In the genomic region with DNA sequence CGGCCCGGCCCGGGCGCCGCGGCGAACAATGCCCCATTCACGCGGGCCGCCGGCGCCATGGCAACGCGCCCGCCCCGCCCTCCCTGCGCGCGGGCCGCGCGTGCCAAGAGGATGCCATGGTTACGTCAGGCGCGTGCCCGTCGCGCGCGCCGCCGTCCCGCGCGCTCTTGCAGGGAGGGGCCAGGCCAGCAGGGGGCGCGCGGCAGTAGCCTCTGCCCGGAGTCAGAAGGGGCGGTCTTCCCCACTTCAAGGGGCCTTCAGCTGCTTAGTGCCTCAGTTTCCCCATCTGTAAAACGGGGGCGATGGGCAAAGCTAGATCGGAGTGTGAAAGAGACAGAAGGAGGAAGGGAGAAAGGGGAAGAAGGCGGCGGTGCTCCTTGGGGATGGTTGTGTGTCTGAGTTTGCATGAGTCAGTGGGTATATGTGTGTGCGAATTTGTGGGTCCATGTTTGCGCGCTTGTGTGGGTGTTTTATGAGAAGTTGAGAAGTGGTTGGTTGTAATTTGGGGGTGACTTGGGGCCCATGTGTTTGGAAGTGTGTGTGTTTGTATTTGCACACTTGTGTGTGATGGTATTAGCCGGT, we compare ENCODE assay signal across 1 cellular context.
TF ChIP-seq lines count a peak whose summit lies in the region.

No MANE protein-coding gene starts in this region.

TF ChIP-seq in K562, 482 proteins besides CTCF, POLR2A, EP300 and RAD21 (continued from another document):
- TF ChIP-seq, protein P1, sequence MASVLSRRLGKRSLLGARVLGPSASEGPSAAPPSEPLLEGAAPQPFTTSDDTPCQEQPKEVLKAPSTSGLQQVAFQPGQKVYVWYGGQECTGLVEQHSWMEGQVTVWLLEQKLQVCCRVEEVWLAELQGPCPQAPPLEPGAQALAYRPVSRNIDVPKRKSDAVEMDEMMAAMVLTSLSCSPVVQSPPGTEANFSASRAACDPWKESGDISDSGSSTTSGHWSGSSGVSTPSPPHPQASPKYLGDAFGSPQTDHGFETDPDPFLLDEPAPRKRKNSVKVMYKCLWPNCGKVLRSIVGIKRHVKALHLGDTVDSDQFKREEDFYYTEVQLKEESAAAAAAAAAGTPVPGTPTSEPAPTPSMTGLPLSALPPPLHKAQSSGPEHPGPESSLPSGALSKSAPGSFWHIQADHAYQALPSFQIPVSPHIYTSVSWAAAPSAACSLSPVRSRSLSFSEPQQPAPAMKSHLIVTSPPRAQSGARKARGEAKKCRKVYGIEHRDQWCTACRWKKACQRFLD (CRISPR knock-in tag; IDR thresholded peaks at IDR 0.05), result peak; percentile 68; the same call in 1 of the 2 replicates
- TF ChIP-seq, protein P2, sequence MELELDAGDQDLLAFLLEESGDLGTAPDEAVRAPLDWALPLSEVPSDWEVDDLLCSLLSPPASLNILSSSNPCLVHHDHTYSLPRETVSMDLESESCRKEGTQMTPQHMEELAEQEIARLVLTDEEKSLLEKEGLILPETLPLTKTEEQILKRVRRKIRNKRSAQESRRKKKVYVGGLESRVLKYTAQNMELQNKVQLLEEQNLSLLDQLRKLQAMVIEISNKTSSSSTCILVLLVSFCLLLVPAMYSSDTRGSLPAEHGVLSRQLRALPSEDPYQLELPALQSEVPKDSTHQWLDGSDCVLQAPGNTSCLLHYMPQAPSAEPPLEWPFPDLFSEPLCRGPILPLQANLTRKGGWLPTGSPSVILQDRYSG (tag; conservative IDR thresholded peaks at IDR 0.05; ENCODE audit: low read depth), result 0 out of 2 replicates have a peak, but pooled peaks have one; percentile 32
- TF ChIP-seq, protein P3, sequence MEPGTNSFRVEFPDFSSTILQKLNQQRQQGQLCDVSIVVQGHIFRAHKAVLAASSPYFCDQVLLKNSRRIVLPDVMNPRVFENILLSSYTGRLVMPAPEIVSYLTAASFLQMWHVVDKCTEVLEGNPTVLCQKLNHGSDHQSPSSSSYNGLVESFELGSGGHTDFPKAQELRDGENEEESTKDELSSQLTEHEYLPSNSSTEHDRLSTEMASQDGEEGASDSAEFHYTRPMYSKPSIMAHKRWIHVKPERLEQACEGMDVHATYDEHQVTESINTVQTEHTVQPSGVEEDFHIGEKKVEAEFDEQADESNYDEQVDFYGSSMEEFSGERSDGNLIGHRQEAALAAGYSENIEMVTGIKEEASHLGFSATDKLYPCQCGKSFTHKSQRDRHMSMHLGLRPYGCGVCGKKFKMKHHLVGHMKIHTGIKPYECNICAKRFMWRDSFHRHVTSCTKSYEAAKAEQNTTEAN (CRISPR knock-in tag; IDR thresholded peaks at IDR 0.05), result peak; percentile 13; the same call in 1 of the 2 replicates
- no peak for TF ChIP-seq CBFB (CRISPR knock-in tag; IDR thresholded peaks at IDR 0.05)
- TF ChIP-seq CREB1 (IDR thresholded peaks at IDR 0.05), result peak; percentile 31; the same call in 1 of the 2 replicates
- TF ChIP-seq CREB1 (CRISPR knock-in tag; IDR thresholded peaks at IDR 0.05), result peak; percentile 67
- peak; percentile 11; the same call in 1 of the 2 replicates for TF ChIP-seq ARID2 (IDR thresholded peaks at IDR 0.05)
- TF ChIP-seq, protein P4, sequence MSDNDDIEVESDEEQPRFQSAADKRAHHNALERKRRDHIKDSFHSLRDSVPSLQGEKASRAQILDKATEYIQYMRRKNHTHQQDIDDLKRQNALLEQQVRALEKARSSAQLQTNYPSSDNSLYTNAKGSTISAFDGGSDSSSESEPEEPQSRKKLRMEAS (CRISPR knock-in tag; IDR thresholded peaks at IDR 0.05), result peak; percentile 12; the same call in 1 of the 2 replicates
- TF ChIP-seq, protein P5, sequence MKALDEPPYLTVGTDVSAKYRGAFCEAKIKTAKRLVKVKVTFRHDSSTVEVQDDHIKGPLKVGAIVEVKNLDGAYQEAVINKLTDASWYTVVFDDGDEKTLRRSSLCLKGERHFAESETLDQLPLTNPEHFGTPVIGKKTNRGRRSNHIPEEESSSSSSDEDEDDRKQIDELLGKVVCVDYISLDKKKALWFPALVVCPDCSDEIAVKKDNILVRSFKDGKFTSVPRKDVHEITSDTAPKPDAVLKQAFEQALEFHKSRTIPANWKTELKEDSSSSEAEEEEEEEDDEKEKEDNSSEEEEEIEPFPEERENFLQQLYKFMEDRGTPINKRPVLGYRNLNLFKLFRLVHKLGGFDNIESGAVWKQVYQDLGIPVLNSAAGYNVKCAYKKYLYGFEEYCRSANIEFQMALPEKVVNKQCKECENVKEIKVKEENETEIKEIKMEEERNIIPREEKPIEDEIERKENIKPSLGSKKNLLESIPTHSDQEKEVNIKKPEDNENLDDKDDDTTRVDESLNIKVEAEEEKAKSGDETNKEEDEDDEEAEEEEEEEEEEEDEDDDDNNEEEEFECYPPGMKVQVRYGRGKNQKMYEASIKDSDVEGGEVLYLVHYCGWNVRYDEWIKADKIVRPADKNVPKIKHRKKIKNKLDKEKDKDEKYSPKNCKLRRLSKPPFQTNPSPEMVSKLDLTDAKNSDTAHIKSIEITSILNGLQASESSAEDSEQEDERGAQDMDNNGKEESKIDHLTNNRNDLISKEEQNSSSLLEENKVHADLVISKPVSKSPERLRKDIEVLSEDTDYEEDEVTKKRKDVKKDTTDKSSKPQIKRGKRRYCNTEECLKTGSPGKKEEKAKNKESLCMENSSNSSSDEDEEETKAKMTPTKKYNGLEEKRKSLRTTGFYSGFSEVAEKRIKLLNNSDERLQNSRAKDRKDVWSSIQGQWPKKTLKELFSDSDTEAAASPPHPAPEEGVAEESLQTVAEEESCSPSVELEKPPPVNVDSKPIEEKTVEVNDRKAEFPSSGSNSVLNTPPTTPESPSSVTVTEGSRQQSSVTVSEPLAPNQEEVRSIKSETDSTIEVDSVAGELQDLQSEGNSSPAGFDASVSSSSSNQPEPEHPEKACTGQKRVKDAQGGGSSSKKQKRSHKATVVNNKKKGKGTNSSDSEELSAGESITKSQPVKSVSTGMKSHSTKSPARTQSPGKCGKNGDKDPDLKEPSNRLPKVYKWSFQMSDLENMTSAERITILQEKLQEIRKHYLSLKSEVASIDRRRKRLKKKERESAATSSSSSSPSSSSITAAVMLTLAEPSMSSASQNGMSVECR (CRISPR knock-in tag; IDR thresholded peaks at IDR 0.05), result peak; percentile 61; the same call in 1 of the 2 replicates
- TF ChIP-seq, protein P6, sequence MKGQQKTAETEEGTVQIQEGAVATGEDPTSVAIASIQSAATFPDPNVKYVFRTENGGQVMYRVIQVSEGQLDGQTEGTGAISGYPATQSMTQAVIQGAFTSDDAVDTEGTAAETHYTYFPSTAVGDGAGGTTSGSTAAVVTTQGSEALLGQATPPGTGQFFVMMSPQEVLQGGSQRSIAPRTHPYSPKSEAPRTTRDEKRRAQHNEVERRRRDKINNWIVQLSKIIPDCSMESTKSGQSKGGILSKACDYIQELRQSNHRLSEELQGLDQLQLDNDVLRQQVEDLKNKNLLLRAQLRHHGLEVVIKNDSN (CRISPR knock-in tag; IDR thresholded peaks at IDR 0.05), result no peak; the same call in 1 of the 2 replicates
- no peak for TF ChIP-seq NFXL1 (CRISPR knock-in tag; IDR thresholded peaks at IDR 0.05)
- TF ChIP-seq MTA3 (IDR thresholded peaks at IDR 0.05; ENCODE audit: borderline replicate concordance), result 0 out of 2 replicates have a peak, but pooled peaks have one; percentile 54
- TF ChIP-seq ZNF384 (IDR thresholded peaks at IDR 0.05; ENCODE audit: low read depth, low read length), result 0 out of 2 replicates have a peak, but pooled peaks have one; percentile 13
- TF ChIP-seq SMARCA5 (IDR thresholded peaks at IDR 0.05), result peak; percentile 83
- TF ChIP-seq, protein P7, sequence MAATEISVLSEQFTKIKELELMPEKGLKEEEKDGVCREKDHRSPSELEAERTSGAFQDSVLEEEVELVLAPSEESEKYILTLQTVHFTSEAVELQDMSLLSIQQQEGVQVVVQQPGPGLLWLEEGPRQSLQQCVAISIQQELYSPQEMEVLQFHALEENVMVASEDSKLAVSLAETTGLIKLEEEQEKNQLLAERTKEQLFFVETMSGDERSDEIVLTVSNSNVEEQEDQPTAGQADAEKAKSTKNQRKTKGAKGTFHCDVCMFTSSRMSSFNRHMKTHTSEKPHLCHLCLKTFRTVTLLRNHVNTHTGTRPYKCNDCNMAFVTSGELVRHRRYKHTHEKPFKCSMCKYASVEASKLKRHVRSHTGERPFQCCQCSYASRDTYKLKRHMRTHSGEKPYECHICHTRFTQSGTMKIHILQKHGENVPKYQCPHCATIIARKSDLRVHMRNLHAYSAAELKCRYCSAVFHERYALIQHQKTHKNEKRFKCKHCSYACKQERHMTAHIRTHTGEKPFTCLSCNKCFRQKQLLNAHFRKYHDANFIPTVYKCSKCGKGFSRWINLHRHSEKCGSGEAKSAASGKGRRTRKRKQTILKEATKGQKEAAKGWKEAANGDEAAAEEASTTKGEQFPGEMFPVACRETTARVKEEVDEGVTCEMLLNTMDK (IDR thresholded peaks at IDR 0.05; ENCODE audit: borderline replicate concordance, insufficient read depth, low read depth, low read length, poor library complexity, severe bottlenecking), result peak; percentile 45
- no peak for TF ChIP-seq ZNF134 (CRISPR knock-in tag; conservative IDR thresholded peaks at IDR 0.05)
- TF ChIP-seq ZNF197 (CRISPR knock-in tag; IDR thresholded peaks at IDR 0.05; ENCODE audit: low read depth), result peak; percentile 93
- no peak for TF ChIP-seq TOE1 (IDR thresholded peaks at IDR 0.05; ENCODE audit: borderline replicate concordance)
- TF ChIP-seq TOE1 (CRISPR knock-in tag; IDR thresholded peaks at IDR 0.05; ENCODE audit: borderline replicate concordance, low read depth), result no peak
- TF ChIP-seq BCOR (IDR thresholded peaks at IDR 0.05), result peak; percentile 98
- no peak for TF ChIP-seq NUFIP1 (IDR thresholded peaks at IDR 0.05; ENCODE audit: partially characterized antibody)
- TF ChIP-seq, protein P8, sequence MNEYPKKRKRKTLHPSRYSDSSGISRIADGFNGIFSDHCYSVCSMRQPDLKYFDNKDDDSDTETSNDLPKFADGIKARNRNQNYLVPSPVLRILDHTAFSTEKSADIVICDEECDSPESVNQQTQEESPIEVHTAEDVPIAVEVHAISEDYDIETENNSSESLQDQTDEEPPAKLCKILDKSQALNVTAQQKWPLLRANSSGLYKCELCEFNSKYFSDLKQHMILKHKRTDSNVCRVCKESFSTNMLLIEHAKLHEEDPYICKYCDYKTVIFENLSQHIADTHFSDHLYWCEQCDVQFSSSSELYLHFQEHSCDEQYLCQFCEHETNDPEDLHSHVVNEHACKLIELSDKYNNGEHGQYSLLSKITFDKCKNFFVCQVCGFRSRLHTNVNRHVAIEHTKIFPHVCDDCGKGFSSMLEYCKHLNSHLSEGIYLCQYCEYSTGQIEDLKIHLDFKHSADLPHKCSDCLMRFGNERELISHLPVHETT (CRISPR knock-in tag; conservative IDR thresholded peaks at IDR 0.05 in 1 of 2, IDR thresholded peaks at IDR 0.05 in 1 of 2), result peak in 1 of 2 experiments; percentile 73; a peak in 2 of 4 replicates
- TF ChIP-seq, protein P9, sequence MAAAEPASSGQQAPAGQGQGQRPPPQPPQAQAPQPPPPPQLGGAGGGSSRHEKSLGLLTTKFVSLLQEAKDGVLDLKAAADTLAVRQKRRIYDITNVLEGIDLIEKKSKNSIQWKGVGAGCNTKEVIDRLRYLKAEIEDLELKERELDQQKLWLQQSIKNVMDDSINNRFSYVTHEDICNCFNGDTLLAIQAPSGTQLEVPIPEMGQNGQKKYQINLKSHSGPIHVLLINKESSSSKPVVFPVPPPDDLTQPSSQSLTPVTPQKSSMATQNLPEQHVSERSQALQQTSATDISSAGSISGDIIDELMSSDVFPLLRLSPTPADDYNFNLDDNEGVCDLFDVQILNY (CRISPR knock-in tag; IDR thresholded peaks at IDR 0.05), result 0 out of 2 replicates have a peak, but pooled peaks have one; percentile 36
- TF ChIP-seq ZFP30 (CRISPR knock-in tag; IDR thresholded peaks at IDR 0.05; ENCODE audit: borderline replicate concordance), result no peak
- TF ChIP-seq, protein P10, sequence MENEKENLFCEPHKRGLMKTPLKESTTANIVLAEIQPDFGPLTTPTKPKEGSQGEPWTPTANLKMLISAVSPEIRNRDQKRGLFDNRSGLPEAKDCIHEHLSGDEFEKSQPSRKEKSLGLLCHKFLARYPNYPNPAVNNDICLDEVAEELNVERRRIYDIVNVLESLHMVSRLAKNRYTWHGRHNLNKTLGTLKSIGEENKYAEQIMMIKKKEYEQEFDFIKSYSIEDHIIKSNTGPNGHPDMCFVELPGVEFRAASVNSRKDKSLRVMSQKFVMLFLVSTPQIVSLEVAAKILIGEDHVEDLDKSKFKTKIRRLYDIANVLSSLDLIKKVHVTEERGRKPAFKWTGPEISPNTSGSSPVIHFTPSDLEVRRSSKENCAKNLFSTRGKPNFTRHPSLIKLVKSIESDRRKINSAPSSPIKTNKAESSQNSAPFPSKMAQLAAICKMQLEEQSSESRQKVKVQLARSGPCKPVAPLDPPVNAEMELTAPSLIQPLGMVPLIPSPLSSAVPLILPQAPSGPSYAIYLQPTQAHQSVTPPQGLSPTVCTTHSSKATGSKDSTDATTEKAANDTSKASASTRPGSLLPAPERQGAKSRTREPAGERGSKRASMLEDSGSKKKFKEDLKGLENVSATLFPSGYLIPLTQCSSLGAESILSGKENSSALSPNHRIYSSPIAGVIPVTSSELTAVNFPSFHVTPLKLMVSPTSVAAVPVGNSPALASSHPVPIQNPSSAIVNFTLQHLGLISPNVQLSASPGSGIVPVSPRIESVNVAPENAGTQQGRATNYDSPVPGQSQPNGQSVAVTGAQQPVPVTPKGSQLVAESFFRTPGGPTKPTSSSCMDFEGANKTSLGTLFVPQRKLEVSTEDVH (IDR thresholded peaks at IDR 0.05; ENCODE audit: low read depth, partially characterized antibody), result peak; percentile 75
- TF ChIP-seq BRD9 (IDR thresholded peaks at IDR 0.05; ENCODE audit: low read depth, partially characterized antibody), result peak; percentile 54
- TF ChIP-seq SP1 (CRISPR knock-in tag; IDR thresholded peaks at IDR 0.05), result peak; percentile 81
- peak; percentile 33 for TF ChIP-seq PHF20 (IDR thresholded peaks at IDR 0.05; ENCODE audit: partially characterized antibody)
